In genomic region chr17:63837962-63838585, GRCh38 we compare ENCODE assay signal across 11 cellular contexts. TPM values are rescaled to one million over a fixed set of nuclear protein-coding genes. Genes with fewer than 3 reads are reported as not detected.
A peak's percentile ranks its signal among the peaks of the same experiment; 100 is the strongest.
DNase-seq lines count a peak whose midpoint lies in the region; ATAC-seq and TF ChIP-seq lines count a peak whose summit lies in the region.
"Had no signal": no experiment of that assay in that cellular context is flagged by ENCODE, and none has a peak within 500 bp of the region (broad histone marks: within the 10 kb centered on the region; RNA-seq: fewer than 3 reads in every experiment).

No MANE protein-coding gene starts in this region.

- no peak for TF ChIP-seq POLR2A in vagina (IDR thresholded peaks at IDR 0.05)

- CTCF ChIA-PET in naive thymus-derived CD4-positive, alpha-beta T cell (lab: Charles Lee): interaction anchor here (0.9 to 2.2 kb wide), 4 partner anchors 8 to 21 kb away, joined by 3 to 8 read pairs (median 4); no protein-coding TSS in a partner anchor

- H3K36me3 Mint-ChIP-seq in naive thymus-derived CD4-positive, alpha-beta T cell: peaks cover 4 to 24% (median 9%) of the 10 kb centered on the region in 5 donors
- peaks cover 13% of the 10 kb centered on the region for H3K36me3 Mint-ChIP-seq in natural killer cell treated with Interleukin-12 subunit alpha and Interleukin-12 subunit beta and Interleukin-15 and Interleukin-18, amount 100 ng/mL, for 72 hours

- H3K4me3 ChIP-seq in left ventricle myocardium inferior (peak overlapping the region; percentile 40), vagina (peak overlapping the region; percentile 16 to 25)
- no peak overlapping the region for H3K4me3 ChIP-seq in naive thymus-derived CD4-positive, alpha-beta T cell (ENCODE audit: low read length)
- H3K4me3 ChIP-seq: mucosa of descending colon had no signal

- H3K27ac Mint-ChIP-seq in naive thymus-derived CD4-positive, alpha-beta T cell: peak overlapping the region in 7 of 9 donors; percentile 38 to 80 (median 72)
- no peak overlapping the region for H3K27ac Mint-ChIP-seq in natural killer cell treated with Interleukin-12 subunit alpha and Interleukin-12 subunit beta and Interleukin-15 and Interleukin-18, amount 100 ng/mL, for 72 hours

- H3K4me1 ChIP-seq in left ventricle myocardium inferior (peaks cover 70% of the 10 kb centered on the region), vagina (peaks cover 60% of the 10 kb centered on the region)
- H3K4me1 ChIP-seq in naive thymus-derived CD4-positive, alpha-beta T cell (ENCODE audit: control insufficient read depth in 2 of 2, insufficient read depth in 2 of 2, low read length in 2 of 2): peaks cover 34 to 37% of the 10 kb centered on the region in 2 donors

- DNase-seq in left ventricle myocardium inferior: no peak
- no peak for DNase-seq in cardiac septum (ENCODE audit: low spot score)
- DNase-seq in naive thymus-derived CD4-positive, alpha-beta T cell: no peak
- DNase-seq in vagina (ENCODE audit: extremely low spot score in 2 of 2): no peak
- DNase-seq in middle frontal gyrus (ENCODE audit: extremely low spot score, low spot score): no peak
- no peak for DNase-seq in natural killer cell treated with Interleukin-12 subunit alpha and Interleukin-12 subunit beta and Interleukin-15 and Interleukin-18, amount 100 ng/mL, for 72 hours (ENCODE audit: low spot score)
- DNase-seq: stimulated activated CD4-positive, alpha-beta T cell treated with anti-CD3 and anti-CD28 coated beads, Interleukin-4, amount 100 ng/mL, for 4 hours had no signal

- POLR2A ChIA-PET in naive thymus-derived CD4-positive, alpha-beta T cell (lab: Charles Lee): interaction anchor here (8.5 to 13.5 kb wide), 2 partner anchors 10 to 142 kb away, joined by 58 to 204 read pairs; partner anchors contain the start of genes FTSJ3 and PSMC5

- no peak for ATAC-seq in naive thymus-derived CD4-positive, alpha-beta T cell
- no peak for ATAC-seq in natural killer cell treated with Interleukin-12 subunit alpha and Interleukin-12 subunit beta and Interleukin-15 and Interleukin-18, amount 100 ng/mL, for 72 hours
- ATAC-seq in HG03196 (IDR thresholded peaks at IDR 0.05; ENCODE audit: unreplicated experiment): no peak
- ATAC-seq: mucosa of descending colon had no signal

- intact Hi-C loops in left ventricle myocardium inferior (cut with micrococcal nuclease): no loop called here
- intact Hi-C loops in cardiac septum (cut with DNase I): no loop called here
- intact Hi-C loops in naive thymus-derived CD4-positive, alpha-beta T cell (cut with micrococcal nuclease): loop anchor here in 1 of 2 donors (5.0 kb wide), 1 partner anchor 391 kb away; the partner anchor contains the start of gene CYB561
- intact Hi-C loops in vagina (cut with DNase I): no loop called here

- H3K27me3 ChIP-seq in left ventricle myocardium inferior (ENCODE audit: low read depth) (no peaks in the 10 kb centered on the region), vagina (no peaks in the 10 kb centered on the region)
- H3K27me3 ChIP-seq in naive thymus-derived CD4-positive, alpha-beta T cell (ENCODE audit: control insufficient read depth in 2 of 2, insufficient read depth in 2 of 2, low read length in 2 of 2): no peaks in the 10 kb centered on the region

- H3K9me3 Mint-ChIP-seq in naive thymus-derived CD4-positive, alpha-beta T cell: no peaks in the 10 kb centered on the region
- H3K9me3 Mint-ChIP-seq in natural killer cell treated with Interleukin-12 subunit alpha and Interleukin-12 subunit beta and Interleukin-15 and Interleukin-18, amount 100 ng/mL, for 72 hours: no peaks in the 10 kb centered on the region

- H3K36me3 ChIP-seq in left ventricle myocardium inferior: peaks cover 43% of the 10 kb centered on the region
- H3K36me3 ChIP-seq in naive thymus-derived CD4-positive, alpha-beta T cell (ENCODE audit: control insufficient read depth in 2 of 3, insufficient read depth in 3 of 3, low read length in 3 of 3): peaks cover 3 to 55% (median 8%) of the 10 kb centered on the region in 3 experiments
- H3K36me3 ChIP-seq in vagina: peaks cover 0 to 44% of the 10 kb centered on the region in 2 donors

- H3K27ac ChIP-seq in left ventricle myocardium inferior (replicated peaks) (peak overlapping the region; percentile 98), cingulate gyrus (ENCODE audit: low read depth, low read length) (peak overlapping the region; percentile 99), vagina (peak overlapping the region; percentile 97)
- H3K27ac ChIP-seq in naive thymus-derived CD4-positive, alpha-beta T cell (ENCODE audit: low read depth, low read length): peak overlapping the region; percentile 59

- no peak for TF ChIP-seq CTCF in left ventricle myocardium inferior (IDR thresholded peaks at IDR 0.05; ENCODE audit: borderline replicate concordance)
- TF ChIP-seq CTCF in vagina (IDR thresholded peaks at IDR 0.05): no peak

- no peaks in the 10 kb centered on the region for H3K27me3 Mint-ChIP-seq in naive thymus-derived CD4-positive, alpha-beta T cell
- H3K27me3 Mint-ChIP-seq in natural killer cell treated with Interleukin-12 subunit alpha and Interleukin-12 subunit beta and Interleukin-15 and Interleukin-18, amount 100 ng/mL, for 72 hours: no peaks in the 10 kb centered on the region

- no peaks in the 10 kb centered on the region for H3K9me3 ChIP-seq in left ventricle myocardium inferior (replicated peaks)
- no peaks in the 10 kb centered on the region for H3K9me3 ChIP-seq in naive thymus-derived CD4-positive, alpha-beta T cell (ENCODE audit: control insufficient read depth in 2 of 3, low read length in 3 of 3)
- no peaks in the 10 kb centered on the region for H3K9me3 ChIP-seq in vagina
- H3K9me3 ChIP-seq: Caco-2, mucosa of descending colon had no signal

- peaks cover 31 to 63% (median 50%) of the 10 kb centered on the region in 7 donors for H3K4me1 Mint-ChIP-seq in naive thymus-derived CD4-positive, alpha-beta T cell
- H3K4me1 Mint-ChIP-seq in natural killer cell treated with Interleukin-12 subunit alpha and Interleukin-12 subunit beta and Interleukin-15 and Interleukin-18, amount 100 ng/mL, for 72 hours (ENCODE audit: low read depth in 2 of 2): peaks cover 24 to 39% of the 10 kb centered on the region in 2 donors

- H3K4me3 Mint-ChIP-seq in naive thymus-derived CD4-positive, alpha-beta T cell: peak overlapping the region in 4 of 10 donors; percentile 7 to 96 (median 79)
- no peak overlapping the region for H3K4me3 Mint-ChIP-seq in natural killer cell treated with Interleukin-12 subunit alpha and Interleukin-12 subunit beta and Interleukin-15 and Interleukin-18, amount 100 ng/mL, for 72 hours

RNA-seq across cellular contexts. Expression of gene SMARCD2, which starts 4.4 kb away (rescaled TPM):
- 21.0 TPM for total RNA-seq in left ventricle myocardium inferior
- 18.8 TPM for total RNA-seq in cardiac septum
- 100 to 1,000 TPM; 102 to 148 (median 109) TPM for total RNA-seq in naive thymus-derived CD4-positive, alpha-beta T cell
- 100 to 1,000 TPM in 1 of 2 donors, 10 to 100 TPM in 1; 61.5 to 112 TPM for polyA plus RNA-seq in naive thymus-derived CD4-positive, alpha-beta T cell
- total RNA-seq in vagina: 146 TPM
- total RNA-seq in natural killer cell treated with Interleukin-12 subunit alpha and Interleukin-12 subunit beta and Interleukin-15 and Interleukin-18, amount 100 ng/mL, for 72 hours: 100 to 1,000 TPM; 102 to 136 TPM

RNA-seq across cellular contexts. Expression of gene FTSJ3, which starts 10.6 kb away (rescaled TPM):
- total RNA-seq in left ventricle myocardium inferior (36.7 TPM), cardiac septum (29.9 TPM), vagina (44.7 TPM)
- 10 to 100 TPM; 38.1 to 66.2 (median 55.8) TPM for total RNA-seq in naive thymus-derived CD4-positive, alpha-beta T cell
- 10 to 100 TPM; 22.1 to 44.4 TPM for polyA plus RNA-seq in naive thymus-derived CD4-positive, alpha-beta T cell
- total RNA-seq in natural killer cell treated with Interleukin-12 subunit alpha and Interleukin-12 subunit beta and Interleukin-15 and Interleukin-18, amount 100 ng/mL, for 72 hours: 100 to 1,000 TPM in 1 of 2 donors, 10 to 100 TPM in 1; 74.2 to 116 TPM

RNA-seq across cellular contexts. Expression of gene PSMC5, which starts 10.8 kb away (rescaled TPM):
- total RNA-seq in left ventricle myocardium inferior (115 TPM), cardiac septum (109 TPM), vagina (92.3 TPM)
- 100 to 1,000 TPM in 3 of 5 experiments, 10 to 100 TPM in 2; 68.4 to 153 (median 105) TPM for total RNA-seq in naive thymus-derived CD4-positive, alpha-beta T cell
- polyA plus RNA-seq in naive thymus-derived CD4-positive, alpha-beta T cell: 100 to 1,000 TPM; 153 to 162 TPM
- 100 to 1,000 TPM; 163 to 202 TPM for total RNA-seq in natural killer cell treated with Interleukin-12 subunit alpha and Interleukin-12 subunit beta and Interleukin-15 and Interleukin-18, amount 100 ng/mL, for 72 hours

RNA-seq across cellular contexts. Expression of gene CSH2, which starts 35.4 kb away (rescaled TPM):
- not detected for total RNA-seq in left ventricle myocardium inferior
- not detected for total RNA-seq in cardiac septum
- 1 to 10 TPM in 2 of 5 experiments, not detected in 3; 4.2 to 5.3 TPM for total RNA-seq in naive thymus-derived CD4-positive, alpha-beta T cell
- polyA plus RNA-seq in naive thymus-derived CD4-positive, alpha-beta T cell: not detected
- not detected for total RNA-seq in vagina
- total RNA-seq in natural killer cell treated with Interleukin-12 subunit alpha and Interleukin-12 subunit beta and Interleukin-15 and Interleukin-18, amount 100 ng/mL, for 72 hours: not detected
- total RNA-seq: Caco-2, mucosa of descending colon had no signal

RNA-seq across cellular contexts. Expression of gene GH2, which starts 43.7 kb away (rescaled TPM):
- not detected for total RNA-seq in left ventricle myocardium inferior
- total RNA-seq in cardiac septum: not detected
- total RNA-seq in naive thymus-derived CD4-positive, alpha-beta T cell: not detected
- polyA plus RNA-seq in naive thymus-derived CD4-positive, alpha-beta T cell: not detected
- total RNA-seq in vagina: not detected
- not detected for total RNA-seq in natural killer cell treated with Interleukin-12 subunit alpha and Interleukin-12 subunit beta and Interleukin-15 and Interleukin-18, amount 100 ng/mL, for 72 hours
- total RNA-seq: Caco-2, mucosa of descending colon had no signal

Comparison
In these comparisons a context has a peak if more than half of its experiments do, and no peak if none do; other contexts are left out.
1. H3K27ac Mint-ChIP-seq: peak in naive thymus-derived CD4-positive, alpha-beta T cell (7 of 9); none in natural killer cell treated with Interleukin-12 subunit alpha and Interleukin-12 subunit beta and Interleukin-15 and Interleukin-18, amount 100 ng/mL, for 72 hours (0 of 2).
2. Peak in every context shown above with its lines, with median percentiles within 50 percentile points of each other: H3K27ac ChIP-seq.